Comparison of ENCODE assay signal across 31 cellular contexts in the genomic region with DNA sequence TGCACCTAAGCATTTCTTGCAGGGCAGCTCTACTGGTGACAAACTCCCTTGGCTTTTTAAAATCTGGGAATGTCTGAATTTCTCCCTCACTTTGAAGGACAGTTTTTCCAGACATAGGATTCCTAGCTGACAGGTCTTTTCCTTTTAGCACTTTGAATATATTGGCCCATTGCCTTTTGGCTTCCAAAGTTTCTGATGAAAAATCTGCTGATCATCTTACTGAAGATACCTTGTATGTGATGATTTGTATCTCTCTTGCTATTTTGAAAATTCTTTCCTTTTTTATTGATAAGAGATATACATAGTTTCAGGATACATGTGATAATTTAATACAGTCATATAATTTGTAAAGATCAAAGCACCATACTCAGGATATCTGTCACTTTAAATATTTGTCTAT.
"Had no signal": no experiment of that assay in that cellular context is flagged by ENCODE, and none has a peak within 500 bp of the region (broad histone marks: within the 10 kb centered on the region; RNA-seq: fewer than 3 reads in every experiment).

No MANE protein-coding gene starts in this region.

- H3K27me3 ChIP-seq: brain microvascular endothelial cell, dorsolateral prefrontal cortex, gastroesophageal sphincter, neutrophil, sigmoid colon, uterus had no signal

- H3K27ac ChIP-seq: brain microvascular endothelial cell, coronary artery, gastroesophageal sphincter, neutrophil, sigmoid colon, uterus had no signal

- H3K4me1 Mint-ChIP-seq: activated B cell treated with CpG ODN at 0.5 μM for 24 hours, mesothelial cell of epicardium had no signal

- H3K27ac Mint-ChIP-seq: activated B cell treated with CpG ODN at 0.5 μM for 24 hours; activated CD8-positive, alpha-beta T cell treated with anti-CD3 and anti-CD28 coated beads for 36 hours; activated T-helper 17 cell treated with anti-CD3 and anti-CD28 coated beads, Interleukin-2, amount 50 U/mL, for 72 hours; mesothelial cell of epicardium; nephron progenitor cell; progenitor cell of endocrine pancreas; stimulated activated effector memory CD8-positive, alpha-beta T cell treated with anti-CD3 and anti-CD28 coated beads, Interleukin-12 subunit alpha, Interleukin-12 subunit beta, amount 100 ng/mL, for 72 hours; stimulated activated naive CD8-positive, alpha-beta T cell treated with anti-CD3 and anti-CD28 coated beads, Interleukin-15, amount 100 ng/mL, for 72 hours; type B pancreatic cell had no signal

- FAIRE-seq: astrocyte, kidney, small intestine had no signal

- H3K36me3 Mint-ChIP-seq: stimulated activated effector memory CD8-positive, alpha-beta T cell treated with anti-CD3 and anti-CD28 coated beads, Interleukin-12 subunit alpha, Interleukin-12 subunit beta, amount 100 ng/mL, for 72 hours had no signal

- H3K36me3 ChIP-seq: brain microvascular endothelial cell, gastroesophageal sphincter, neutrophil, sigmoid colon, uterus had no signal

- H3K27me3 Mint-ChIP-seq: activated B cell treated with CpG ODN at 0.5 μM for 24 hours; activated CD8-positive, alpha-beta T cell treated with anti-CD3 and anti-CD28 coated beads for 36 hours; activated T-helper 17 cell treated with anti-CD3 and anti-CD28 coated beads, Interleukin-2, amount 50 U/mL, for 72 hours; naive B cell; progenitor cell of endocrine pancreas; stimulated activated naive CD8-positive, alpha-beta T cell treated with anti-CD3 and anti-CD28 coated beads, Interleukin-15, amount 100 ng/mL, for 72 hours; type B pancreatic cell had no signal

- ATAC-seq: activated CD8-positive, alpha-beta T cell treated with anti-CD3 and anti-CD28 coated beads for 36 hours; activated T-cell treated with anti-CD3 and anti-CD28 coated beads, Interleukin-2, amount 50 U/mL, for 4 hours; activated T-helper 17 cell treated with anti-CD3 and anti-CD28 coated beads, Interleukin-2, amount 50 U/mL, for 72 hours; gastroesophageal sphincter; left colon; stimulated activated effector memory CD8-positive, alpha-beta T cell treated with anti-CD3 and anti-CD28 coated beads, Interleukin-12 subunit alpha, Interleukin-12 subunit beta, amount 100 ng/mL, for 72 hours; stimulated activated naive CD8-positive, alpha-beta T cell treated with anti-CD3 and anti-CD28 coated beads, Interleukin-15, amount 100 ng/mL, for 72 hours had no signal

- H3K4me3 ChIP-seq: coronary artery, dorsolateral prefrontal cortex, gastroesophageal sphincter, sigmoid colon, uterus had no signal

- H3K4me1 ChIP-seq: gastroesophageal sphincter, sigmoid colon, uterus had no signal

- H3K9me3 ChIP-seq: neutrophil had no signal

- H3K4me3 Mint-ChIP-seq: activated B cell treated with CpG ODN at 0.5 μM for 24 hours; activated CD8-positive, alpha-beta T cell treated with anti-CD3 and anti-CD28 coated beads for 36 hours; activated T-cell treated with anti-CD3 and anti-CD28 coated beads, Interleukin-2, amount 50 U/mL, for 4 hours; activated T-helper 17 cell treated with anti-CD3 and anti-CD28 coated beads, Interleukin-2, amount 50 U/mL, for 72 hours; mesothelial cell of epicardium; naive B cell; nephron progenitor cell; stimulated activated effector memory CD8-positive, alpha-beta T cell treated with anti-CD3 and anti-CD28 coated beads, Interleukin-12 subunit alpha, Interleukin-12 subunit beta, amount 100 ng/mL, for 72 hours; stimulated activated naive CD8-positive, alpha-beta T cell treated with anti-CD3 and anti-CD28 coated beads, Interleukin-15, amount 100 ng/mL, for 72 hours; type B pancreatic cell had no signal

- DNase-seq: activated B cell treated with CpG ODN at 0.5 μM for 24 hours; activated CD4-positive, alpha-beta T cell treated with anti-CD3 and anti-CD28 coated beads, Interleukin-2, amount 50 U/mL, for 1 hour; activated CD8-positive, alpha-beta T cell treated with anti-CD3 and anti-CD28 coated beads for 36 hours; activated gamma-delta T cell treated with Interleukin-2 at 50 U/mL for 16 hours; activated naive CD4-positive, alpha-beta T cell treated with anti-CD3 and anti-CD28 coated beads, Interleukin-2, amount 50 U/mL, for 16 hours; activated T-cell treated with anti-CD3 and anti-CD28 coated beads, Interleukin-2, amount 50 U/mL, for 4 hours; amniotic stem cell; brain microvascular endothelial cell; dorsolateral prefrontal cortex; effector memory CD4-positive, alpha-beta T cell; hippocampal formation; kidney; left colon; naive B cell; nephron progenitor cell; retina; sigmoid colon; small intestine; stimulated activated CD4-positive, alpha-beta T cell treated with anti-CD3 and anti-CD28 coated beads, Interleukin-4, amount 100 ng/mL, for 24 hours; stimulated activated naive CD8-positive, alpha-beta T cell treated with anti-CD3 and anti-CD28 coated beads, Interleukin-15, amount 100 ng/mL, for 72 hours; substantia nigra; uterus had no signal
